1 cellular context compared by ENCODE assay signal in the genomic region with DNA sequence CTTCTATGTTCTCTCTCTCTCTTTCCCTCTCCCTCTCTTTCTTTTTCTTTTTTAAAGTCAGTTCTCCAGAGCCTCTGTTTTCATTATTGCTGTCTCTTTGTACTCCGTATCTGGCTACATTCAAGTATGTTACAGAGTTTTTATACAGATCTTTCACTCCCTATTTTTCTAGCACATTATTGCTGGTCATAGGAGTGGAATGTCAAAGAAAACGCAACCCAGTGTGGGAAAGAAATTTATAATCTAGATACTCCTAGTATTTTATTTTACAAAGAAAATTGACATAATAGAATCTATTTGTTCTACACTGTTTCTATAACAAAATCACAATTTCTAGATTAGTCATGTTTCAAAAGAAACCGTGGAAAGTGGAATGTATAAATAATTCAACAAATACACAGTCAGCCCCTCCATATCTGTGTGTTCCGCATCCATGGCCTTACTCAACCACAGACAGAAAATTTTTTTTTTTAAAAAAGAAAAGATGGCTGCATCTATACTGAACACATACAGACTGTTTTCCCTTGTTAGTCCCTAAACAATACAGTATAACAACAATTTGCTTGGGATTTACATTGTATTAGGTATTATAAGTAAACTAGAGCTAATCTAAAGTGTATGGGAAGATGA.
TF ChIP-seq lines count a peak whose summit lies in the region.

No MANE protein-coding gene starts in this region.

TF ChIP-seq in IMR-90, 13 proteins besides CTCF, POLR2A, EP300 and RAD21 (continued from another document):
- no peak for TF ChIP-seq CEBPB (IDR thresholded peaks at IDR 0.05; ENCODE audit: low read depth, low read length)
TF ChIP-seq in IMR-90: peak in this region for 0.
